ENCODE assay signal across 6 cellular contexts in the genomic region with DNA sequence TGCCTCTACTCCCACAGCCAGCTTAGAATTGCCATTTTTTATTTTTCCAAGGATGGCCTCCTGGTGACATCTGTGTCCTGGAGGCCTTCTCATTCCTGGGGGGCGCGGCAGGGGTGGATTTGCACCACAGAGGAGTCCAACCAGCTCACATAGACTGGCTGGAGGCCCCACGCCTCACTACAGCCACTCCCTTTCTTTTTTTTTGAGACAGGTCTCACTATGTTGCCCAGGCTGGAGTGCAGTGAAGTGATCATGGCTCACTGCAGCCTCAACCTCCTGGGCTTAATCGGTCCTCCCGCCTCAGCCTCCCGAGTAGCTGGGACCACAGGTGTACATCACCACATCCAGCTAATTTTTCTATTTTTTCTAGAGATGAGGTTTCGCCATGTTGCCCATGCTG.
"Had no signal": no experiment of that assay in that cellular context is flagged by ENCODE, and none has a peak within 500 bp of the region (broad histone marks: within the 10 kb centered on the region; RNA-seq: fewer than 3 reads in every experiment).

No MANE protein-coding gene starts in this region.

- H3K4me3 Mint-ChIP-seq: IgD-negative memory B cell had no signal

- H3K27ac ChIP-seq: HL-60, KMS-11 had no signal

- H3K36me3 Mint-ChIP-seq: IgD-negative memory B cell had no signal

- H3K27me3 Mint-ChIP-seq: IgD-negative memory B cell had no signal

- H3K4me1 Mint-ChIP-seq: IgD-negative memory B cell had no signal

- H3K4me3 ChIP-seq: K562 had no signal

- DNase-seq: IMR-90, KBM-7 had no signal
